Comparison of ENCODE assay signal across 11 cellular contexts in the genomic region with DNA sequence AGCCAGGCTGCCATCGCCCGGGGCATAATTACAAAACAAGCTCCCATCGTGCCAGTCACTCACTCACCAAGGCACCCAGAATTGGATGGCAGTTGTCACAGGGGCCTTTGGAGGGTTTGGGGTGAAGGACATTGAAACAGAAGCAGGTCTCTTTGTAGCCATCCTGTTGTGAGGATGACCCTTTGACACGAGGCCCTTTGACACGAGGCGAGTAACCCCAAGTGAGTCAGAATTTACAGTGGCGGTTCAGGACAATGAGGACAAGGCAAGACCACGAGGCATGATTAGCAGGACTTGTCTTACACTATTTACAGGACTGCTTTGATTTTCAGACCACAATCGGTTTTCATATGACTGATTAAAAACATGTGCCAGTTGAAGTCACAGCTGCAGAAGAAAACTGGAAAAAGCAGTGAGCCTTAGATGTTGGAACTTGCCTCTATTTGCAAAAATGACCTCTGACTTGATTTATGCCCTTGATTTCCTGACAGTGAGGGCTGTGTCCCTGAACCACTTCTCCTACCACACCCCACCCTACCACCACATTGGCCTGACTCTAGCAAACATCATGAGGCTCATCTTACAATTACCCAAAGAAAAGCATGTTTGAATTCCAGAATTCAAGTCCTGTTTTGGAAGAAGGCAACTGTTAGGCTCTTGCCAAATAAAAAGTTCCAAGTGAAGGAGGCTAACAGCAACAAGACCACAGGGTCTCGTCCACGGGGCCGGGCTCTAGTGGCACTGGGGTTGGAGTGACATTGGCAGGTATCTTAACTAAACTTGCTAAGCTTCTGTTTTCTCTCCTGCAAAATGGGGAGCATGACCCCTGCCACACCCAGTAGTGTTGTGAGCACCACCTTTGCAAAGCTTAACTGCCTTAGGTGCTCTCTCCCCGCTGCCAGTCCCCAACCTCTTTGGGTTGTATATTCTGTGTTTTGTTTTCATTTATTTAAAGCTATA.
DNase-seq lines count a peak whose midpoint lies in the region; ATAC-seq and TF ChIP-seq lines count a peak whose summit lies in the region.
"Had no signal": no experiment of that assay in that cellular context is flagged by ENCODE, and none has a peak within 500 bp of the region (broad histone marks: within the 10 kb centered on the region; RNA-seq: fewer than 3 reads in every experiment).

No MANE protein-coding gene starts in this region.

- WGBS in esophagus muscularis mucosa: 71% methylated on average over 13 of the region's 13 CpGs

- no peak for TF ChIP-seq POLR2A in esophagus muscularis mucosa (IDR thresholded peaks at IDR 0.05; ENCODE audit: low read depth)

- H3K27me3 ChIP-seq in esophagus muscularis mucosa: no peaks in the 10 kb centered on the region
- H3K27me3 ChIP-seq: adrenal gland had no signal

- TF ChIP-seq CTCF in esophagus muscularis mucosa (IDR thresholded peaks at IDR 0.05): no peak

- intact Hi-C loops in esophagus muscularis mucosa (cut with DNase I): no loop called here
- intact Hi-C loops in sciatic nerve (cut with DNase I): no loop called here

- no peak for TF ChIP-seq EP300 in esophagus muscularis mucosa (IDR thresholded peaks at IDR 0.05)

- H3K36me3 ChIP-seq in esophagus muscularis mucosa: peaks cover 0 to 3% (median 0%) of the 10 kb centered on the region in 4 donors
- H3K36me3 ChIP-seq: adrenal gland had no signal

- peaks cover 16 to 37% (median 26%) of the 10 kb centered on the region in 4 donors for H3K4me1 ChIP-seq in esophagus muscularis mucosa

- DNase-seq in AG20443 (ENCODE audit: low spot score) (peak; percentile 65), LHCN-M2 (ENCODE audit: low read depth) (peak; percentile 64), esophagus muscularis mucosa (ENCODE audit: extremely low spot score) (no peak), sciatic nerve (ENCODE audit: low spot score) (no peak), NCI-H146 treated with DMSO at 0.1 percent for 48 hours (lab: John Stamatoyannopoulos, UW; ENCODE audit: unreplicated experiment) (no peak), HK-2 (ENCODE audit: unreplicated experiment) (no peak)
- DNase-seq: activated CD8-positive, alpha-beta memory T cell treated with anti-CD3 and anti-CD28 coated beads for 24 hours; T1000 had no signal

- no peaks in the 10 kb centered on the region for H3K9me3 ChIP-seq in esophagus muscularis mucosa
- H3K9me3 ChIP-seq: adrenal gland had no signal

- H3K4me3 ChIP-seq in esophagus muscularis mucosa: no peak overlapping the region
- H3K4me3 ChIP-seq: adrenal gland had no signal

- peak overlapping the region; percentile 14 to 61 (median 36) for H3K27ac ChIP-seq in esophagus muscularis mucosa (replicated peaks in 1 of 4)

- ATAC-seq in sciatic nerve (peak; percentile 88), HG02884 (IDR thresholded peaks at IDR 0.05; ENCODE audit: unreplicated experiment) (no peak), GM18873 (IDR thresholded peaks at IDR 0.05; ENCODE audit: low FRiP score, unreplicated experiment) (no peak)

Comparison
In these comparisons a context has a peak if more than half of its experiments do, and no peak if none do; other contexts are left out.
1. DNase-seq: peak in AG20443 (single experiment) and LHCN-M2 (single experiment); none in esophagus muscularis mucosa (single experiment), sciatic nerve (single experiment), NCI-H146 treated with DMSO at 0.1 percent for 48 hours (single experiment) and HK-2 (single experiment).